ENCODE assay signal across 22 cellular contexts in the genomic region with DNA sequence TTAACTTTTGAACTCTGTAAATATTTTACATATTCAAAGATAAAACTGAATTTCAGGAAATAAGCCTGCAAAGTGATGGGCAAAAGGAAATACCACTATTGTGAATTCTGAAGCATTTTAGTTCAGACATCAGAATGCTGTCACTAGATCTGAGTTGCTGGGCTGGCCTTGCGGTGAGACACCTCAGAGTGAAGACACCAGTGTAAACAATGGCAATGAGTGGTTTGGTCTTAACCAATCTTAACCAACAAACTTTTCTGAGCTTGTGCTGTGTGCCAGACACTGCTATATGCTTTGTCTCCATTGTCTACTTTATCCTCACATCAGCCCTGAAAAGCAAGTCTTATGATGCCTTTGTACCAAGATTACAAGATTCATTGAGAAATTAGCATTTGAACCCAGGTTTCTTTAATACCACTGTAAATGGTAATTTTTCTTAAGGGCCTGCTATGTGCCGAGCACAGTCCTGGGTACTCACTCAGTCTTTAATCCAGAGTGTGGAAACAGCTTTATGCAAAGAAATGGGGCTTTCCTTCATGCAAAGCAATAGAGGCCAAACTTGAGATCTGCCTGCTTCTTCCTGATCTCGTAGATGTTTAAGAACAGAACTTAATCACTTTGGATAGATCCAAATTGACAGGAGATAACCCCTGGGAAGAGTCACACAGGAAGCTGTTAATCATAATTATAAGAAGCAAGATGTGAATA. TPM values are rescaled to one million over a fixed set of nuclear protein-coding genes. Genes with fewer than 3 reads are reported as not detected.
DNase-seq lines count a peak whose midpoint lies in the region; ATAC-seq, FAIRE-seq and TF ChIP-seq lines count a peak whose summit lies in the region.
"Had no signal": no experiment of that assay in that cellular context is flagged by ENCODE, and none has a peak within 500 bp of the region (broad histone marks: within the 10 kb centered on the region; RNA-seq: fewer than 3 reads in every experiment).

No MANE protein-coding gene starts in this region.

- no peaks in the 10 kb centered on the region for H3K9me3 ChIP-seq in esophagus muscularis mucosa
- H3K9me3 ChIP-seq in pancreas = no peaks in the 10 kb centered on the region
- H3K9me3 ChIP-seq: SJCRH30 had no signal

- H3K36me3 ChIP-seq in esophagus muscularis mucosa (peaks cover 20 to 91% (median 58%) of the 10 kb centered on the region in 4 donors), pancreas (no peaks in the 10 kb centered on the region)

- intact Hi-C loops in esophagus muscularis mucosa (cut with DNase I) (no loop called here), pancreas (cut with DNase I) (no loop called here)

- no peak for TF ChIP-seq POLR2A in esophagus muscularis mucosa (IDR thresholded peaks at IDR 0.05; ENCODE audit: low read depth)

- no peaks in the 10 kb centered on the region for H3K27me3 ChIP-seq in esophagus muscularis mucosa
- H3K27me3 ChIP-seq in pancreas = no peaks in the 10 kb centered on the region
- H3K27me3 ChIP-seq: SJCRH30 had no signal

- H3K4me1 ChIP-seq in esophagus muscularis mucosa = peaks cover 0 to 5% (median 0%) of the 10 kb centered on the region in 4 donors
- H3K4me1 ChIP-seq in pancreas = no peaks in the 10 kb centered on the region
- H3K4me1 ChIP-seq: SJCRH30 had no signal

- FAIRE-seq in pancreas (lab: Jason Lieb, UNC) = no peak
- FAIRE-seq: G401.6 had no signal

- 93% methylated on average over 3 of the region's 3 CpGs for WGBS in esophagus muscularis mucosa
- 79 to 89% methylated on average over 3 of the region's 3 CpGs for WGBS in pancreas, 2 donors

- H3K4me3 ChIP-seq in esophagus muscularis mucosa (no peak overlapping the region), pancreas (no peak overlapping the region)
- H3K4me3 ChIP-seq: GM23338, SJCRH30 had no signal

- H3K27ac ChIP-seq in esophagus muscularis mucosa (replicated peaks in 1 of 4) (no peak overlapping the region), pancreas (no peak overlapping the region)
- H3K27ac ChIP-seq: SJCRH30 had no signal

- TF ChIP-seq CTCF in esophagus muscularis mucosa (IDR thresholded peaks at IDR 0.05) (no peak), pancreas (IDR thresholded peaks at IDR 0.05) (no peak)

- peak; percentile 14 for DNase-seq in esophagus muscularis mucosa (ENCODE audit: extremely low spot score)
- DNase-seq in glomerular visceral epithelial cell (ENCODE audit: extremely low spot score) = no peak
- DNase-seq in stimulated activated CD8-positive, alpha-beta memory T cell treated with anti-CD3 and anti-CD28 coated beads, Interleukin-4, amount 100 ng/mL, for 48 hours = no peak
- DNase-seq in pancreas = no peak
- DNase-seq: activated CD8-positive, alpha-beta memory T cell treated with anti-CD3 and anti-CD28 coated beads, Interleukin-2, amount 50 U/mL, for 48 hours; activated effector memory CD4-positive, alpha-beta T cell treated with anti-CD3 and anti-CD28 coated beads, Interleukin-2, amount 50 U/mL, for 16 hours; CD4-positive, alpha-beta T cell; DMS 273 treated with DMSO at 0.1 percent for 48 hours; Karpas-422; midbrain; NCI-H187; NCI-H226; NCI-H774; nephron progenitor cell; SJCRH30; stimulated activated naive B cell treated with anti-CD40 and anti-IgM and Interleukin-4, amounts not matched to agents 10 μg/mL and 1 μg/mL and 100 μg/mL, for 72 hours had no signal

- ATAC-seq in GM18868 (IDR thresholded peaks at IDR 0.05; ENCODE audit: unreplicated experiment) = peak; percentile 80
- peak; percentile 53 for ATAC-seq in HG02623 (IDR thresholded peaks at IDR 0.05; ENCODE audit: unreplicated experiment)
- ATAC-seq in HG03457 (IDR thresholded peaks at IDR 0.05; ENCODE audit: unreplicated experiment) = peak; percentile 55
- no peak for ATAC-seq in GM19328 (IDR thresholded peaks at IDR 0.05; ENCODE audit: unreplicated experiment)
- no peak for ATAC-seq in pancreas
- ATAC-seq: GM23338; stimulated activated naive B cell treated with anti-CD40 and anti-IgM and Interleukin-4, amounts not matched to agents 10 μg/mL and 1 μg/mL and 100 μg/mL, for 72 hours had no signal

- no peak for TF ChIP-seq EP300 in esophagus muscularis mucosa (IDR thresholded peaks at IDR 0.05)

RNA-seq across cellular contexts. Expression of a gene that starts 55.0 kb away (rescaled TPM):
- 10 to 100 TPM in 3 of 4 donors, 1 to 10 TPM in 1; 10.0 to 34.3 (median 25.9) TPM for total RNA-seq in esophagus muscularis mucosa
- 10 to 100 TPM; 19.4 to 41.4 (median 34.8) TPM for total RNA-seq in pancreas
- 10 to 100 TPM; 12.2 to 15.2 TPM for polyA plus RNA-seq in pancreas

Comparison
In these comparisons a context has a peak if more than half of its experiments do, and no peak if none do; other contexts are left out.
1. ATAC-seq: peak in GM18868 (single experiment), HG02623 (single experiment) and HG03457 (single experiment); none in GM19328 (single experiment) and pancreas (0 of 4).